Comparison of ENCODE assay signal across 9 cellular contexts in the genomic region with DNA sequence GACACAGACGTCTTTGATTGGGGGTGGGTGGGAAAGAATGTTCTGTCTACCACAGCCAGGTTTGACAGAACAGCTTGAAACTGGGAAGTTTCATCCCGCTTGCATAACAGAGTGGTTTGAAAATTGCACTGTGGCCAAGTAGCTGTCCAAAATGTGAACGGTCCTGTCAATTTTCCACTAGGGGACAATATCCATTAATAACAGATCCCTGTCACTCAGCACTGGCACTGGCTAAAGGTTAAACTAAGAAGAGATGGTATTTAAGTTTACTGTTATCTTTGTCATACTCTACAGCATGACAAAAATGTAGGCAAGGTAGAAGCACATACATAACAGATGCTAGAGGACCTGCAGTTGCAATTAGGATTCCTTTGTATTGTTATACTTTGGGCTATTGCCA. TPM values are rescaled to one million over a fixed set of nuclear protein-coding genes. Genes with fewer than 3 reads are reported as not detected.
A peak's percentile ranks its signal among the peaks of the same experiment; 100 is the strongest.
DNase-seq lines count a peak whose midpoint lies in the region; ATAC-seq and TF ChIP-seq lines count a peak whose summit lies in the region.
"Had no signal": no experiment of that assay in that cellular context is flagged by ENCODE, and none has a peak within 500 bp of the region (broad histone marks: within the 10 kb centered on the region; RNA-seq: fewer than 3 reads in every experiment).

No MANE protein-coding gene starts in this region.

- no peaks in the 10 kb centered on the region for H3K27me3 ChIP-seq in liver (ENCODE audit: control insufficient read depth in 4 of 4, insufficient read depth in 4 of 4, low read length in 3 of 4)

- no peaks in the 10 kb centered on the region for H3K36me3 ChIP-seq in liver (ENCODE audit: control insufficient read depth in 4 of 4, insufficient read depth in 3 of 4, low read depth in 1 of 4, low read length in 3 of 4)

- TF ChIP-seq CTCF in liver (IDR thresholded peaks at IDR 0.05; ENCODE audit: low read depth, low read length, missing input control), result peak; percentile 29

- TF ChIP-seq RAD21 in liver (IDR thresholded peaks at IDR 0.05), result peak in 1 of 2 donors; percentile 83

- no peak overlapping the region for H3K9ac ChIP-seq in liver (ENCODE audit: low read depth in 1 of 2, low read length in 2 of 2)

- no peaks in the 10 kb centered on the region for H3K9me3 ChIP-seq in liver (ENCODE audit: control insufficient read depth in 4 of 4, low read length in 3 of 4)

- 19% methylated on average over 3 of the region's 3 CpGs for WGBS in liver

- peaks cover 0 to 9% (median 3%) of the 10 kb centered on the region in 4 donors for H3K4me1 ChIP-seq in liver (ENCODE audit: control insufficient read depth in 4 of 4, insufficient read depth in 4 of 4, low read length in 3 of 4)

- ATAC-seq in HG03342 (IDR thresholded peaks at IDR 0.05; ENCODE audit: unreplicated experiment), result peak; percentile 70

- no peak overlapping the region for H3K4me3 ChIP-seq in liver (ENCODE audit: low read depth in 1 of 3, low read length in 3 of 3)

- no peak overlapping the region for H3K27ac ChIP-seq in liver (ENCODE audit: low read depth in 1 of 2, low read length in 2 of 2)

- DNase-seq in NCI-H2171 treated with DMSO at 0.1 percent for 48 hours (lab: John Stamatoyannopoulos, UW), result peak; percentile 38
- DNase-seq in NCI-H2171 (lab: John Stamatoyannopoulos, UW), result no peak
- peak; percentile 54 for DNase-seq in RPMI8226
- no peak for DNase-seq in stimulated activated CD4-positive, alpha-beta T cell treated with anti-CD3 and anti-CD28 coated beads, Interleukin-4, amount 100 ng/mL, for 4 hours
- no peak for DNase-seq in retina
- DNase-seq in COLO829 (ENCODE audit: low spot score), result no peak

TF ChIP-seq in liver, 16 proteins besides CTCF, POLR2A, EP300 and RAD21:
- peak in 1 of 2 donors; percentile 60 for TF ChIP-seq HNF4A (conservative IDR thresholded peaks at IDR 0.05)
- TF ChIP-seq, protein P1, sequence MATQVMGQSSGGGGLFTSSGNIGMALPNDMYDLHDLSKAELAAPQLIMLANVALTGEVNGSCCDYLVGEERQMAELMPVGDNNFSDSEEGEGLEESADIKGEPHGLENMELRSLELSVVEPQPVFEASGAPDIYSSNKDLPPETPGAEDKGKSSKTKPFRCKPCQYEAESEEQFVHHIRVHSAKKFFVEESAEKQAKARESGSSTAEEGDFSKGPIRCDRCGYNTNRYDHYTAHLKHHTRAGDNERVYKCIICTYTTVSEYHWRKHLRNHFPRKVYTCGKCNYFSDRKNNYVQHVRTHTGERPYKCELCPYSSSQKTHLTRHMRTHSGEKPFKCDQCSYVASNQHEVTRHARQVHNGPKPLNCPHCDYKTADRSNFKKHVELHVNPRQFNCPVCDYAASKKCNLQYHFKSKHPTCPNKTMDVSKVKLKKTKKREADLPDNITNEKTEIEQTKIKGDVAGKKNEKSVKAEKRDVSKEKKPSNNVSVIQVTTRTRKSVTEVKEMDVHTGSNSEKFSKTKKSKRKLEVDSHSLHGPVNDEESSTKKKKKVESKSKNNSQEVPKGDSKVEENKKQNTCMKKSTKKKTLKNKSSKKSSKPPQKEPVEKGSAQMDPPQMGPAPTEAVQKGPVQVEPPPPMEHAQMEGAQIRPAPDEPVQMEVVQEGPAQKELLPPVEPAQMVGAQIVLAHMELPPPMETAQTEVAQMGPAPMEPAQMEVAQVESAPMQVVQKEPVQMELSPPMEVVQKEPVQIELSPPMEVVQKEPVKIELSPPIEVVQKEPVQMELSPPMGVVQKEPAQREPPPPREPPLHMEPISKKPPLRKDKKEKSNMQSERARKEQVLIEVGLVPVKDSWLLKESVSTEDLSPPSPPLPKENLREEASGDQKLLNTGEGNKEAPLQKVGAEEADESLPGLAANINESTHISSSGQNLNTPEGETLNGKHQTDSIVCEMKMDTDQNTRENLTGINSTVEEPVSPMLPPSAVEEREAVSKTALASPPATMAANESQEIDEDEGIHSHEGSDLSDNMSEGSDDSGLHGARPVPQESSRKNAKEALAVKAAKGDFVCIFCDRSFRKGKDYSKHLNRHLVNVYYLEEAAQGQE (IDR thresholded peaks at IDR 0.05), result peak; percentile 53
- peak in 1 of 2 donors; percentile 10 for TF ChIP-seq RXRA (IDR thresholded peaks at IDR 0.05)
- TF ChIP-seq TAF1 (conservative IDR thresholded peaks at IDR 0.05), result no peak

RNA-seq across cellular contexts. Expression of a gene that starts 55.6 kb away (rescaled TPM):
- 10 to 100 TPM; 11.9 to 91.4 TPM for total RNA-seq in liver
- 10 to 100 TPM; 69.9 to 81.7 TPM for polyA plus RNA-seq in liver
- total RNA-seq: T-helper 1 cell treated with Interleukin-12 subunit alpha and Interleukin-12 subunit beta and Interleukin-4 antibody, amounts not matched to agents 30 ng/mL and 1 ng/mL, for 36 hours had no signal

Comparison
In these comparisons a context has a peak if more than half of its experiments do, and no peak if none do; other contexts are left out.
1. DNase-seq: peak in NCI-H2171 treated with DMSO at 0.1 percent for 48 hours (single experiment) and RPMI8226 (single experiment); none in NCI-H2171 (single experiment), stimulated activated CD4-positive, alpha-beta T cell treated with anti-CD3 and anti-CD28 coated beads, Interleukin-4, amount 100 ng/mL, for 4 hours (0 of 2), retina (single experiment) and COLO829 (single experiment).